ENCODE assay signal across 1 cellular context in genomic region chr12:12032771-12033588, GRCh38.
TF ChIP-seq lines count a peak whose summit lies in the region.

No MANE protein-coding gene starts in this region.

TF ChIP-seq in SK-N-SH treated with all-trans-retinoic acid at 6 μM for 48 hours, 23 proteins besides CTCF, POLR2A, EP300 and RAD21 (continued from another document):
- TF ChIP-seq, protein P1, sequence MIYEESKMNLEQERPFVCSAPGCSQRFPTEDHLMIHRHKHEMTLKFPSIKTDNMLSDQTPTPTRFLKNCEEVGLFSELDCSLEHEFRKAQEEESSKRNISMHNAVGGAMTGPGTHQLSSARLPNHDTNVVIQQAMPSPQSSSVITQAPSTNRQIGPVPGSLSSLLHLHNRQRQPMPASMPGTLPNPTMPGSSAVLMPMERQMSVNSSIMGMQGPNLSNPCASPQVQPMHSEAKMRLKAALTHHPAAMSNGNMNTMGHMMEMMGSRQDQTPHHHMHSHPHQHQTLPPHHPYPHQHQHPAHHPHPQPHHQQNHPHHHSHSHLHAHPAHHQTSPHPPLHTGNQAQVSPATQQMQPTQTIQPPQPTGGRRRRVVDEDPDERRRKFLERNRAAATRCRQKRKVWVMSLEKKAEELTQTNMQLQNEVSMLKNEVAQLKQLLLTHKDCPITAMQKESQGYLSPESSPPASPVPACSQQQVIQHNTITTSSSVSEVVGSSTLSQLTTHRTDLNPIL (CRISPR knock-in tag; IDR thresholded peaks at IDR 0.05; ENCODE audit: low read depth) = no peak
- TF ChIP-seq GLIS3 (CRISPR knock-in tag; IDR thresholded peaks at IDR 0.05) (no peak), SNAI2 (CRISPR knock-in tag; IDR thresholded peaks at IDR 0.05) (no peak)
